In the genomic region with DNA sequence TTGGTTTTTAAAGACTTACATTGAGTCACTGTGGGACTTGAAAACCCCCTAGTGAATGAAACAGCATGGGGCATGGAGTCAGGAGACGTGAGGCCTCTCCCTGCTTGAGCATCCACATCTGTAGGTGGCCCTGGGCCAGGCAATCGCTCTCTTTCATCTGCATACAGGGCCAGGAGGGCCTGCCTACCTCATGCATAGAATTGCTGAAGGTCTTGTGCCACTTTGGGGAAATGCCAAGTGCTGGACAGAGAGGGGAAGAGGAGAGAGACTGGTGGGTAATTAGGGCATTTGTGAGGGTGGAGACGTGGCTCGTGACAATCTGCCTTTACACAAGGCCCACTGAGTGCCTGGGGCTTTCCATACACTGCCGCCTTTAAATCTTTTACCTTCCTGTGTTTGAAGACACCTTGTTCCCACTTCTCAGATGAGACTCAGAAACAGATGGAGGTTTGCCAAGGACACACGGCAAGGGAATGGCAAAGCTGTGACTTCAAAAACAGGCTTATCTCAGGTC, we compare ENCODE assay signal across 1 cellular context.
TF ChIP-seq lines count a peak whose summit lies in the region.

No MANE protein-coding gene starts in this region.

TF ChIP-seq in HepG2, 621 proteins besides CTCF, POLR2A, EP300 and RAD21 (continued from another document):
- TF ChIP-seq RXRA (CRISPR knock-in tag; IDR thresholded peaks at IDR 0.05): no peak
